Comparison of ENCODE assay signal across 9 cellular contexts in genomic region chr10:11197266-11197712, GRCh38.
A peak's percentile ranks its signal among the peaks of the same experiment; 100 is the strongest.
DNase-seq lines count a peak whose midpoint lies in the region; ATAC-seq, FAIRE-seq and TF ChIP-seq lines count a peak whose summit lies in the region.
"Had no signal": no experiment of that assay in that cellular context is flagged by ENCODE, and none has a peak within 500 bp of the region (broad histone marks: within the 10 kb centered on the region; RNA-seq: fewer than 3 reads in every experiment).

No MANE protein-coding gene starts in this region.

- H4K91ac ChIP-seq in H1 (replicated peaks; ENCODE audit: insufficient read length, low read length) = no peak overlapping the region

- H3K9me3 ChIP-seq in H1 (ENCODE audit: insufficient read depth in 2 of 2, low read depth in 1 of 2, low read length in 1 of 2) = no peaks in the 10 kb centered on the region

- no peak overlapping the region for H2BK20ac ChIP-seq in H1 (ENCODE audit: low read length)

- H3K27ac ChIP-seq in H1 (ENCODE audit: low read depth, low read length) = peak overlapping the region; percentile 57

- H3K36me3 ChIP-seq in H1 (ENCODE audit: control insufficient read depth in 2 of 4, insufficient read depth in 4 of 4, low read length in 3 of 4) = peaks cover 0 to 2% (median 0%) of the 10 kb centered on the region in 4 experiments; a peak in 1 of 8 replicates

- no peak overlapping the region for H2AK5ac ChIP-seq in H1 (ENCODE audit: low read depth, low read length)

- H3K18ac ChIP-seq in H1 (ENCODE audit: extremely low read depth, low read length) = no peak overlapping the region; the same call in 1 of the 2 replicates

- POLR2A ChIA-PET in H1 (lab: Charles Lee; ENCODE audit: partially characterized antibody) = interaction anchor here (0.6 kb wide), 1 partner anchor 10 kb away, joined by 3 read pairs; no protein-coding TSS in a partner anchor

- TF ChIP-seq EP300 in H1 (IDR thresholded peaks at IDR 0.05; ENCODE audit: borderline replicate concordance in 1 of 2, low read depth in 2 of 2, low read length in 2 of 2) = no peak

- peak overlapping the region in 1 of 4 experiments; percentile 27; a peak in 1 of 8 replicates for H3K4me3 ChIP-seq in H1 (ENCODE audit: extremely low read depth in 1 of 4, insufficient read depth in 2 of 4, low read depth in 3 of 4, low read length in 4 of 4)

- CTCF ChIA-PET in H1 (lab: Charles Lee; ENCODE audit: partially characterized antibody) = interaction anchor here (1.7 kb wide), 1 partner anchor 72 kb away, joined by 5 read pairs; no protein-coding TSS in a partner anchor

- no peak overlapping the region for H4K5ac ChIP-seq in H1 (ENCODE audit: insufficient read length, low read depth, low read length)

- H3K27me3 Mint-ChIP-seq in stimulated activated naive B cell treated with anti-CD40 and anti-IgM and Interleukin-4, amounts not matched to agents 10 μg/mL and 1 μg/mL and 100 μg/mL, for 72 hours = no peaks in the 10 kb centered on the region
- peaks cover 2% of the 10 kb centered on the region for H3K27me3 Mint-ChIP-seq in glutamatergic neuron (ENCODE audit: unreplicated experiment)

- peaks cover under 1 to 13% (median 10%) of the 10 kb centered on the region in 4 experiments for H3K4me1 ChIP-seq in H1 (replicated peaks in 1 of 4; ENCODE audit: control insufficient read depth in 3 of 4, insufficient read depth in 4 of 4, low read length in 3 of 4)

- H2AFZ ChIP-seq in H1 (ENCODE audit: low read length) = no peak overlapping the region

- H3K4me3 Mint-ChIP-seq in stimulated activated naive B cell treated with anti-CD40 and anti-IgM and Interleukin-4, amounts not matched to agents 10 μg/mL and 1 μg/mL and 100 μg/mL, for 72 hours = peak overlapping the region; percentile 74 to 82
- no peak overlapping the region for H3K4me3 Mint-ChIP-seq in glutamatergic neuron (ENCODE audit: unreplicated experiment)

- no peak overlapping the region for H4K8ac ChIP-seq in H1 (ENCODE audit: extremely low read depth, insufficient read depth, low read length)

- no peaks in the 10 kb centered on the region for H3K79me1 ChIP-seq in H1 (ENCODE audit: low read depth, low read length)

- no peak overlapping the region for H3K56ac ChIP-seq in H1 (replicated peaks; ENCODE audit: insufficient read length, low read depth, low read length)

- peaks cover 80 to 98% of the 10 kb centered on the region in 2 donors for H3K4me1 Mint-ChIP-seq in stimulated activated naive B cell treated with anti-CD40 and anti-IgM and Interleukin-4, amounts not matched to agents 10 μg/mL and 1 μg/mL and 100 μg/mL, for 72 hours
- peaks cover 14% of the 10 kb centered on the region for H3K4me1 Mint-ChIP-seq in glutamatergic neuron (ENCODE audit: low read depth, unreplicated experiment)

- no peak overlapping the region for H2BK15ac ChIP-seq in H1 (ENCODE audit: low read length)

- H2BK12ac ChIP-seq in H1 (ENCODE audit: low read depth, low read length) = peak overlapping the region; percentile 75; the same call in 1 of the 2 replicates

- 0 out of 3 replicates have a peak, but pooled peaks of 1 of the 2 experiments have one; percentile 31 for TF ChIP-seq POLR2A in H1 (IDR thresholded peaks at IDR 0.05; ENCODE audit: control extremely low read depth in 1 of 2, low read depth in 2 of 2, low read length in 2 of 2)

- peaks cover 2 to 4% of the 10 kb centered on the region in 2 donors for H3K9me3 Mint-ChIP-seq in stimulated activated naive B cell treated with anti-CD40 and anti-IgM and Interleukin-4, amounts not matched to agents 10 μg/mL and 1 μg/mL and 100 μg/mL, for 72 hours
- peaks cover 6% of the 10 kb centered on the region for H3K9me3 Mint-ChIP-seq in glutamatergic neuron (ENCODE audit: unreplicated experiment)

- H3K14ac ChIP-seq in H1 (ENCODE audit: insufficient read length) = no peak overlapping the region

- DNase-seq in GM13976 (ENCODE audit: low spot score) = peak; percentile 43
- no peak for DNase-seq in H1 (ENCODE audit: low read depth in 1 of 2, low spot score in 2 of 2)
- DNase-seq in stimulated activated naive B cell treated with anti-CD40 and anti-IgM and Interleukin-4, amounts not matched to agents 10 μg/mL and 1 μg/mL and 100 μg/mL, for 72 hours = peak; percentile 59
- no peak for DNase-seq in NCI-H2029 treated with DMSO at 0.1 percent for 48 hours (lab: John Stamatoyannopoulos, UW)
- DNase-seq in glutamatergic neuron = no peak
- no peak for DNase-seq in NCI-H345 (lab: John Stamatoyannopoulos, UW)

- H3K36me3 Mint-ChIP-seq in stimulated activated naive B cell treated with anti-CD40 and anti-IgM and Interleukin-4, amounts not matched to agents 10 μg/mL and 1 μg/mL and 100 μg/mL, for 72 hours = peaks cover 78 to 91% of the 10 kb centered on the region in 2 donors
- H3K36me3 Mint-ChIP-seq in glutamatergic neuron (ENCODE audit: unreplicated experiment) = no peaks in the 10 kb centered on the region

- TF ChIP-seq RAD21 in H1 (IDR thresholded peaks at IDR 0.05 in 1 of 2, conservative IDR thresholded peaks at IDR 0.05 in 1 of 2; ENCODE audit: low read depth in 2 of 2, low read length in 2 of 2) = no peak

- no peaks in the 10 kb centered on the region for H4K20me1 ChIP-seq in H1 (replicated peaks in 1 of 2; ENCODE audit: control insufficient read depth in 1 of 2, insufficient read depth in 2 of 2, low read length in 2 of 2)

- in situ Hi-C loops in GM13976 (cut with MboI; ENCODE audit: low sequenced_read_pairs, unreplicated experiment) = no loop called here

- WGBS in H1 (ENCODE audit: extremely low coverage in 1 of 2, insufficient coverage in 1 of 2, insufficient read length in 1 of 2, insufficient replicate concordance in 2 of 2, low coverage in 1 of 2, low lambda C conversion rate in 2 of 2, missing lambda C conversion rate in 1 of 2), 2 experiments = 44% methylated on average over 7 of the region's 7 CpGs; no CpG with 5 or more reads in 1 of the 2 experiments

- no peaks in the 10 kb centered on the region for H3K23me2 ChIP-seq in H1 (ENCODE audit: low read depth, low read length)

- H2BK5ac ChIP-seq in H1 (ENCODE audit: low read depth, low read length) = peak overlapping the region; percentile 45; the same call in 1 of the 2 replicates

- ATAC-seq in GM21526 (IDR thresholded peaks at IDR 0.05; ENCODE audit: low FRiP score, unreplicated experiment) (peak; percentile 52), HG03565 (IDR thresholded peaks at IDR 0.05; ENCODE audit: unreplicated experiment) (peak; percentile 67)
- peak; percentile 87 to 94 for ATAC-seq in stimulated activated naive B cell treated with anti-CD40 and anti-IgM and Interleukin-4, amounts not matched to agents 10 μg/mL and 1 μg/mL and 100 μg/mL, for 72 hours (replicated peaks)

- H3K4me2 ChIP-seq in H1 (ENCODE audit: insufficient read depth in 1 of 2, low read depth in 2 of 2, low read length in 2 of 2) = peak overlapping the region; percentile 57 to 63

- peak overlapping the region in 1 of 4 experiments; percentile 10; a peak in 1 of 7 replicates for H3K9ac ChIP-seq in H1 (replicated peaks in 1 of 4; ENCODE audit: extremely low read depth in 1 of 4, low read depth in 3 of 4, low read length in 3 of 4)

- H2BK120ac ChIP-seq in H1 (replicated peaks; ENCODE audit: low read depth, low read length) = no peak overlapping the region

- TF ChIP-seq CTCF in GM13976 (IDR thresholded peaks at IDR 0.05; ENCODE audit: borderline replicate concordance, control extremely low read depth, extremely low read depth, insufficient read depth, missing control alignments) (no peak), H1 (IDR thresholded peaks at IDR 0.05; ENCODE audit: control extremely low read depth in 1 of 3, insufficient read depth in 1 of 3, low read depth in 1 of 3, low read length in 3 of 3) (no peak), glutamatergic neuron (IDR thresholded peaks at IDR 0.05; ENCODE audit: partially characterized antibody, unreplicated experiment) (no peak)

- H3K4ac ChIP-seq in H1 (replicated peaks; ENCODE audit: insufficient read length, low read depth, low read length) = no peak overlapping the region

- peak overlapping the region; percentile 98 for H3K27ac Mint-ChIP-seq in stimulated activated naive B cell treated with anti-CD40 and anti-IgM and Interleukin-4, amounts not matched to agents 10 μg/mL and 1 μg/mL and 100 μg/mL, for 72 hours
- H3K27ac Mint-ChIP-seq in glutamatergic neuron (ENCODE audit: unreplicated experiment) = no peak overlapping the region

- H3K79me2 ChIP-seq in H1 (ENCODE audit: control insufficient read depth in 1 of 2, insufficient read depth in 2 of 2, low read length in 2 of 2) = no peaks in the 10 kb centered on the region

- FAIRE-seq in H1 (lab: Jason Lieb, UNC) = peak; percentile 19
- FAIRE-seq: bronchial epithelial cell had no signal

- H3K27me3 ChIP-seq in H1 (replicated peaks in 1 of 4; ENCODE audit: control insufficient read depth in 3 of 4, extremely low read depth in 1 of 4, insufficient read depth in 3 of 4, low read length in 3 of 4) = no peaks in the 10 kb centered on the region

- H3K23ac ChIP-seq in H1 (ENCODE audit: insufficient read length) = no peak overlapping the region

TF ChIP-seq in H1, 55 proteins besides CTCF, POLR2A, EP300 and RAD21:
- TF ChIP-seq TAF1 (IDR thresholded peaks at IDR 0.05; ENCODE audit: low read depth, low read length) (peak; percentile 58; the same call in 1 of the 2 replicates), CEBPB (IDR thresholded peaks at IDR 0.05; ENCODE audit: low read depth, low read length) (0 out of 2 replicates have a peak, but pooled peaks have one; percentile 45), NANOG (IDR thresholded peaks at IDR 0.05; ENCODE audit: insufficient read depth, low read depth, low read length, poor library complexity, severe bottlenecking) (no peak), PHF8 (conservative IDR thresholded peaks at IDR 0.05; ENCODE audit: low read depth, low read length) (no peak), SIN3A (conservative IDR thresholded peaks at IDR 0.05 in 1 of 2, IDR thresholded peaks at IDR 0.05 in 1 of 2; ENCODE audit: low read depth in 1 of 2, low read length in 2 of 2) (no peak), CHD2 (IDR thresholded peaks at IDR 0.05; ENCODE audit: low read length) (no peak), SRF (IDR thresholded peaks at IDR 0.05; ENCODE audit: low read depth, low read length) (no peak), BCL11A (IDR thresholded peaks at IDR 0.05; ENCODE audit: low read depth in 2 of 2, low read length in 2 of 2) (no peak), POU5F1 (IDR thresholded peaks at IDR 0.05; ENCODE audit: low read depth, low read length) (no peak)

Comparison
In these comparisons a context has a peak if more than half of its experiments do, and no peak if none do; other contexts are left out.
1. DNase-seq: peak in GM13976 (single experiment) and stimulated activated naive B cell treated with anti-CD40 and anti-IgM and Interleukin-4, amounts not matched to agents 10 μg/mL and 1 μg/mL and 100 μg/mL, for 72 hours (single experiment); none in H1 (0 of 2), NCI-H2029 treated with DMSO at 0.1 percent for 48 hours (single experiment), glutamatergic neuron (single experiment) and NCI-H345 (single experiment).
2. Peak in every context shown above with its lines, with median percentiles within 50 percentile points of each other: ATAC-seq.